16 cellular contexts compared by ENCODE assay signal in genomic region chr3:42439461-42440075, GRCh38. TPM values are rescaled to one million over a fixed set of nuclear protein-coding genes. Genes with fewer than 3 reads are reported as not detected.
"Had no signal": no experiment of that assay in that cellular context is flagged by ENCODE, and none has a peak within 500 bp of the region (broad histone marks: within the 10 kb centered on the region; RNA-seq: fewer than 3 reads in every experiment).

No MANE protein-coding gene starts in this region.

- H3K4me3 Mint-ChIP-seq: activated naive CD4-positive, alpha-beta T cell treated with anti-CD3 and anti-CD28 coated beads, Interleukin-2, amount 50 U/mL, for 24 hours; nephron; stimulated activated naive CD8-positive, alpha-beta T cell treated with anti-CD3 and anti-CD28 coated beads, Interleukin-15, Interleukin-2, amounts not matched to agents 100 ng/mL and 50 ng/mL, for 24 hours; T-helper 2 cell treated with Interferon-gamma antibody and Interleukin-4, amounts not matched to agents 5 μg/mL and 100 μg/mL, for 36 hours had no signal

- H3K4me1 Mint-ChIP-seq: nephron had no signal

- H3K36me3 ChIP-seq: brain microvascular endothelial cell, esophagus squamous epithelium had no signal

- H3K27ac ChIP-seq: brain microvascular endothelial cell, esophagus squamous epithelium, testis had no signal

- H3K27me3 Mint-ChIP-seq: activated naive CD4-positive, alpha-beta T cell treated with anti-CD3 and anti-CD28 coated beads, Interleukin-2, amount 50 U/mL, for 24 hours; stimulated activated naive CD8-positive, alpha-beta T cell treated with anti-CD3 and anti-CD28 coated beads, Interleukin-15, Interleukin-2, amounts not matched to agents 100 ng/mL and 50 ng/mL, for 24 hours had no signal

- H3K9me3 ChIP-seq: esophagus squamous epithelium, testis had no signal

- H3K9me3 Mint-ChIP-seq: nephron; stimulated activated naive CD8-positive, alpha-beta T cell treated with anti-CD3 and anti-CD28 coated beads, Interleukin-15, Interleukin-2, amounts not matched to agents 100 ng/mL and 50 ng/mL, for 24 hours; T-helper 2 cell treated with Interferon-gamma antibody and Interleukin-4, amounts not matched to agents 5 μg/mL and 100 μg/mL, for 36 hours had no signal

- H3K27ac Mint-ChIP-seq: activated naive CD4-positive, alpha-beta T cell treated with anti-CD3 and anti-CD28 coated beads, Interleukin-2, amount 50 U/mL, for 24 hours; nephron; stimulated activated naive CD8-positive, alpha-beta T cell treated with anti-CD3 and anti-CD28 coated beads, Interleukin-15, Interleukin-2, amounts not matched to agents 100 ng/mL and 50 ng/mL, for 24 hours; T-helper 2 cell treated with Interferon-gamma antibody and Interleukin-4, amounts not matched to agents 5 μg/mL and 100 μg/mL, for 36 hours had no signal

- H3K4me3 ChIP-seq: esophagus squamous epithelium, testis had no signal

- H3K36me3 Mint-ChIP-seq: activated naive CD4-positive, alpha-beta T cell treated with anti-CD3 and anti-CD28 coated beads, Interleukin-2, amount 50 U/mL, for 24 hours had no signal

- DNase-seq: amniotic stem cell; brain microvascular endothelial cell; esophagus squamous epithelium; foreskin fibroblast; mammary epithelial cell; stimulated activated CD4-positive, alpha-beta T cell treated with anti-CD3 and anti-CD28 coated beads, Interleukin-4, amount 100 ng/mL, for 1 hour; testis had no signal

- H3K27me3 ChIP-seq: testis had no signal

RNA-seq across cellular contexts. Expression of gene LYZL4, which starts 29.2 kb away (rescaled TPM):
- total RNA-seq: dermis microvascular lymphatic vessel endothelial cell, esophagus squamous epithelium, left lobe of liver, mammary epithelial cell, osteocyte, renal cortical epithelial cell, ureter had no signal
- polyA plus RNA-seq: mammary epithelial cell had no signal
